8 cellular contexts compared by ENCODE assay signal in genomic region chr2:180124273-180124881, GRCh38.
A peak's percentile ranks its signal among the peaks of the same experiment; 100 is the strongest.
DNase-seq lines count a peak whose midpoint lies in the region; ATAC-seq, FAIRE-seq and TF ChIP-seq lines count a peak whose summit lies in the region.

No MANE protein-coding gene starts in this region.

- peak; percentile 61 for TF ChIP-seq CTCF in choroid plexus epithelial cell (conservative IDR thresholded peaks at IDR 0.05; ENCODE audit: low read depth, low read length)
- TF ChIP-seq CTCF in lower lobe of right lung (IDR thresholded peaks at IDR 0.05): peak; percentile 54

- H3K27me3 ChIP-seq in lower lobe of right lung (ENCODE audit: low read depth): no peaks in the 10 kb centered on the region

- intact Hi-C loops in lower lobe of right lung (cut with DNase I): no loop called here

- no peak overlapping the region for H3K27ac ChIP-seq in lower lobe of right lung

- no peaks in the 10 kb centered on the region for H3K9me3 ChIP-seq in lower lobe of right lung

- no peaks in the 10 kb centered on the region for H3K4me1 ChIP-seq in lower lobe of right lung

- no peak overlapping the region for H3K4me3 ChIP-seq in choroid plexus epithelial cell (ENCODE audit: low read depth, low read length)
- H3K4me3 ChIP-seq in lower lobe of right lung: no peak overlapping the region

- DNase-seq in HuH-7.5 (ENCODE audit: low spot score): peak; percentile 9
- DNase-seq in NOMO-1 treated with dmso at 0.1 percent for 144 hours (lab: John Stamatoyannopoulos, UW; ENCODE audit: unreplicated experiment): peak; percentile 41
- DNase-seq in choroid plexus epithelial cell (ENCODE audit: low read depth): peak; percentile 81
- no peak for DNase-seq in lower lobe of right lung
- DNase-seq in stimulated activated CD4-positive, alpha-beta T cell treated with anti-CD3 and anti-CD28 coated beads, Interleukin-4, amount 100 ng/mL, for 24 hours: no peak

- H3K36me3 ChIP-seq in lower lobe of right lung: no peaks in the 10 kb centered on the region

- ATAC-seq in GM21526 (IDR thresholded peaks at IDR 0.05; ENCODE audit: low FRiP score, unreplicated experiment) (peak; percentile 65), lower lobe of right lung (peak; percentile 58 to 72), GM19452 (IDR thresholded peaks at IDR 0.05; ENCODE audit: unreplicated experiment) (no peak)

- FAIRE-seq in G401.6 (lab: Jason Lieb, UNC): peak; percentile 83

Comparison
In these comparisons a context has a peak if more than half of its experiments do, and no peak if none do; other contexts are left out.
1. DNase-seq: peak in HuH-7.5 (single experiment), NOMO-1 treated with dmso at 0.1 percent for 144 hours (single experiment) and choroid plexus epithelial cell (single experiment); none in lower lobe of right lung (single experiment) and stimulated activated CD4-positive, alpha-beta T cell treated with anti-CD3 and anti-CD28 coated beads, Interleukin-4, amount 100 ng/mL, for 24 hours (single experiment).